18 cellular contexts compared by ENCODE assay signal in the genomic region with DNA sequence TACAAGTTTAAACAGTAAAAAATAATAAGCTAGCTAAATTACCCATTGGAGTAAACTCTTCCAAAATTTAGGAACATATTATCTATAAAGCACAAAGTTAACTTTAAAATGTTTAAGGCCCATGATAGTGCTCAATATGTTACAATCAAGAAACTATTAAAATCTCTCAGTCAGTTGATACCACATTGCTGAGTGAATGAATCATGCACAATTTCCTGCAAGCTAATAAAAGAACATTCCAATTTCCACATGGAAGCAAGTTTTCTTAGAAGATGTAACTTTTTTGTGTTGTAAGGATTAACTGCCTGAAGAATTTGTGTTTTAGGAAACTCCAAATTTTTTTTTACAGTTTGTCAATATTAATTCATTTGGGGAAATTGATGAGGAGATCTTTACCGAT.
DNase-seq lines count a peak whose midpoint lies in the region.
"Had no signal": no experiment of that assay in that cellular context is flagged by ENCODE, and none has a peak within 500 bp of the region (broad histone marks: within the 10 kb centered on the region; RNA-seq: fewer than 3 reads in every experiment).

No MANE protein-coding gene starts in this region.

- H2BK120ac ChIP-seq in neuronal stem cell (ENCODE audit: low read depth, low read length), result no peak overlapping the region

- H3K4me2 ChIP-seq in neuronal stem cell (ENCODE audit: insufficient read depth, low read length, poor library complexity, severe bottlenecking), result no peak overlapping the region
- H3K4me2 ChIP-seq: BLaER1 treated with 17β-estradiol and CSF1 and Interleukin-3, amounts not matched to agents 10 nM and 100 nM had no signal

- no peaks in the 10 kb centered on the region for H3K27me3 ChIP-seq in neuronal stem cell (ENCODE audit: control insufficient read depth in 3 of 3, insufficient read depth in 3 of 3, low read depth in 1 of 3, low read length in 3 of 3)
- H3K27me3 ChIP-seq: BLaER1 treated with 17β-estradiol and CSF1 and Interleukin-3, amounts not matched to agents 10 nM and 100 nM; left lung; pancreas; uterus had no signal

- no peak overlapping the region for H3K27ac ChIP-seq in neuronal stem cell (replicated peaks; ENCODE audit: low read length)
- H3K27ac ChIP-seq: BLaER1 treated with 17β-estradiol and CSF1 and Interleukin-3, amounts not matched to agents 10 nM and 100 nM; coronary artery; left lung; pancreas; uterus had no signal

- H3K9ac ChIP-seq in neuronal stem cell (ENCODE audit: low read depth, low read length, poor library complexity), result no peak overlapping the region
- H3K9ac ChIP-seq: BLaER1 treated with 17β-estradiol and CSF1 and Interleukin-3, amounts not matched to agents 10 nM and 100 nM had no signal

- H2AFZ ChIP-seq in neuronal stem cell (ENCODE audit: low read length), result no peak overlapping the region

- no peaks in the 10 kb centered on the region for H3K4me1 ChIP-seq in neuronal stem cell (ENCODE audit: control insufficient read depth in 2 of 2, insufficient read depth in 1 of 2, low read depth in 1 of 2, low read length in 2 of 2)
- H3K4me1 ChIP-seq: BLaER1 treated with 17β-estradiol and CSF1 and Interleukin-3, amounts not matched to agents 10 nM and 100 nM; left lung; pancreas; uterus had no signal

- no peak overlapping the region for H2AK5ac ChIP-seq in neuronal stem cell (ENCODE audit: low read depth, low read length)

- no peak overlapping the region for H2BK5ac ChIP-seq in neuronal stem cell (ENCODE audit: low read length)

- no peak overlapping the region for H2BK15ac ChIP-seq in neuronal stem cell (ENCODE audit: low read length)

- no peak overlapping the region for H3K4me3 ChIP-seq in neuronal stem cell (ENCODE audit: low read length in 2 of 2)
- H3K4me3 ChIP-seq: BLaER1 treated with 17β-estradiol and CSF1 and Interleukin-3, amounts not matched to agents 10 nM and 100 nM; coronary artery; left lung; pancreas; uterus had no signal

- H3K23ac ChIP-seq in neuronal stem cell (ENCODE audit: low read depth, low read length, poor library complexity), result no peak overlapping the region

- intact Hi-C loops in posterior vena cava (cut with DNase I), result no loop called here

- no peak overlapping the region for H3K18ac ChIP-seq in neuronal stem cell (ENCODE audit: low read length)

- peak; percentile 27 for DNase-seq in COLO829 (ENCODE audit: low spot score)
- peak; percentile 5 for DNase-seq in RKO (ENCODE audit: low spot score)
- peak; percentile 48 for DNase-seq in dedifferentiated amniotic fluid mesenchymal stem cell (ENCODE audit: extremely low spot score)
- DNase-seq in renal cortical epithelial cell (ENCODE audit: low read depth), result peak; percentile 55
- no peak for DNase-seq in HPDE6-E6E7 (ENCODE audit: extremely low spot score)
- DNase-seq in NCI-H1930 (lab: John Stamatoyannopoulos, UW), result no peak
- no peak for DNase-seq in posterior vena cava (ENCODE audit: low spot score)
- no peak for DNase-seq in neuronal stem cell (ENCODE audit: low spot score)
- DNase-seq: activated CD8-positive, alpha-beta T cell treated with anti-CD3 and anti-CD28 coated beads for 36 hours; activated naive CD8-positive, alpha-beta T cell treated with anti-CD3 and anti-CD28 coated beads, Interleukin-2, amount 50 U/mL, for 24 hours; DMS53; left lung; OCI-M1; pancreas; stimulated activated naive CD8-positive, alpha-beta T cell treated with anti-CD3 and anti-CD28 coated beads, Interleukin-15, amount 100 ng/mL, for 72 hours; uterus had no signal

- no peak overlapping the region for H4K91ac ChIP-seq in neuronal stem cell (ENCODE audit: low read depth, low read length, poor library complexity)

- WGBS in neuronal stem cell (ENCODE audit: extremely low coverage in 2 of 2, insufficient read length in 2 of 2, insufficient replicate concordance in 1 of 2), 2 donors, result no CpG with 5 or more reads among the region's 1 CpG

- H3K4ac ChIP-seq in neuronal stem cell (ENCODE audit: low read length), result no peak overlapping the region

- no peaks in the 10 kb centered on the region for H3K9me3 ChIP-seq in neuronal stem cell (replicated peaks in 1 of 2; ENCODE audit: control insufficient read depth in 2 of 2, insufficient read depth in 1 of 2, low read depth in 1 of 2, low read length in 2 of 2)
- H3K9me3 ChIP-seq: pancreas, uterus had no signal

- H4K8ac ChIP-seq in neuronal stem cell (ENCODE audit: low read depth, low read length), result no peak overlapping the region

- no peaks in the 10 kb centered on the region for H3K36me3 ChIP-seq in neuronal stem cell (replicated peaks in 1 of 2; ENCODE audit: control insufficient read depth in 2 of 2, insufficient read depth in 2 of 2, low read length in 2 of 2)
- H3K36me3 ChIP-seq: BLaER1 treated with 17β-estradiol and CSF1 and Interleukin-3, amounts not matched to agents 10 nM and 100 nM; left lung; pancreas; uterus had no signal

- H3K79me1 ChIP-seq in neuronal stem cell (ENCODE audit: low read depth, low read length), result no peaks in the 10 kb centered on the region

- H3K14ac ChIP-seq in neuronal stem cell (ENCODE audit: low read length), result no peak overlapping the region

- no peak overlapping the region for H2BK12ac ChIP-seq in neuronal stem cell (ENCODE audit: low read length)

Comparison
In these comparisons a context has a peak if more than half of its experiments do, and no peak if none do; other contexts are left out.
1. DNase-seq: peak in COLO829 (single experiment), RKO (single experiment), dedifferentiated amniotic fluid mesenchymal stem cell (single experiment) and renal cortical epithelial cell (single experiment); none in HPDE6-E6E7 (single experiment), NCI-H1930 (0 of 2), posterior vena cava (single experiment) and neuronal stem cell (single experiment).